Comparison of ENCODE assay signal across 8 cellular contexts in the genomic region with DNA sequence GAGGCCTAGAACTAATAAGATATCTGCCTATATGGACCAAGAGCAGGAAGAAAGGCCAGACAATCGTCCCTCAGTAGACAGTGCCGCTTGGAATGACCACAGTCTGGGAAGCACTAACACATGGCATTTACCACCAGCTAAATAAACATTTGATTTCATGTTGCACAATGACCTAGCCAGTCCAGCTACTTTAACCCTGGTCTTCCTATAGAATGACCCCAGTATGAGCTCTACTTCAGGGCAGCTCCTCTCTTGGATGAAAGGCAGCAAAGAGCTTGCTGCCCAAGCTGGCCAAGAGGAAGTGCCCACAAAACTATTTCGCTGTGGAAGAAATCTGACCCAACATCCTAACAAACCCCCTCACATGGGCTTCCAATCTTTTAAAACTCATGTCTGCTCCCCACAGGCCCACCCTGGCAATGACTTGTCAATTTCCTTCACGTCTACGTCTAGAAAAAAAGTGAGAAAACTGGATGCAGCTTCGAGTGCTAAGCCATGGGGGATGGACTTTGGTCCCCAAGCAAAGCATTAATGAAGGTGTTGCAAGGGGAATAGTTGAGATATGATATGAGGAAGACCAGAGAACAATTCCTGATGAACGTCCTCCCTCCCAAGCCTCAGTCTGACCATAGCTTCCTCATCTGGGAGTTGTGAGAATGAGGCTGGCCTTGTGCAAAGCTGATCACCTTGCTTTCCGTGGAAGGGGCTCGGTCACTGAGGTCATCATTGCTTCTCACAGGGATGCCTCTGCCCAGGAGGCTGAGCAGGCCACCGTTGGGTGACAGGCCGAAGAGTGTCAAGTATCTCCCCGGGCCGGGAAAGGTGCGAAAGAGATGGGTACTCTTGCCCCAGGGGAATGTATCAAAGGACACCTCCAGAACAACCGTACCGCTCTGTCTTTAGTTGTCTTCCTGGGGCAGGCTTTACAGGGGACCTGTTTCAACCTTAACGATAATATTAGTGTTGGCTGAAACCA. TPM values are rescaled to one million over a fixed set of nuclear protein-coding genes. Genes with fewer than 3 reads are reported as not detected.
DNase-seq lines count a peak whose midpoint lies in the region; ATAC-seq and TF ChIP-seq lines count a peak whose summit lies in the region.

No MANE protein-coding gene starts in this region.

- no peak for ATAC-seq in HG03460 (IDR thresholded peaks at IDR 0.05; ENCODE audit: unreplicated experiment)

- no peaks in the 10 kb centered on the region for H3K9me3 ChIP-seq in Peyer's patch

- peak overlapping the region; percentile 92 for H3K4me3 Mint-ChIP-seq in neural crest cell

- no peaks in the 10 kb centered on the region for H3K9me3 Mint-ChIP-seq in neural crest cell

- H3K4me3 ChIP-seq in Peyer's patch = peak overlapping the region; percentile 54 to 92 (median 80)

- no peak overlapping the region for H3K27ac Mint-ChIP-seq in neural crest cell (ENCODE audit: unreplicated experiment)

- H3K27me3 ChIP-seq in Peyer's patch = no peaks in the 10 kb centered on the region

- no peaks in the 10 kb centered on the region for H3K36me3 Mint-ChIP-seq in neural crest cell (ENCODE audit: low read depth)

- peak; percentile 63 for DNase-seq in activated effector memory CD4-positive, alpha-beta T cell treated with anti-CD3 and anti-CD28 coated beads, Interleukin-2, amount 50 U/mL, for 16 hours
- no peak for DNase-seq in activated effector memory CD4-positive, alpha-beta T cell treated with Interleukin-2 at 50 U/mL for 16 hours
- DNase-seq in Peyer's patch = peak in 2 of 3 donors; percentile 52 to 57
- no peak for DNase-seq in epithelial cell of prostate (ENCODE audit: low read depth, low spot score)
- no peak for DNase-seq in neural crest cell (ENCODE audit: low read depth, low spot score)
- DNase-seq in 8988T = no peak
- no peak for DNase-seq in NCI-H2227 (lab: John Stamatoyannopoulos, UW; ENCODE audit: unreplicated experiment)

- TF ChIP-seq POLR2A in Peyer's patch (IDR thresholded peaks at IDR 0.05) = peak in 1 of 2 donors; percentile 52

- peaks cover 0 to 15% (median 11%) of the 10 kb centered on the region in 4 donors for H3K4me1 ChIP-seq in Peyer's patch

- H3K36me3 ChIP-seq in Peyer's patch = no peaks in the 10 kb centered on the region

- no peaks in the 10 kb centered on the region for H3K27me3 Mint-ChIP-seq in neural crest cell (ENCODE audit: low read depth)

- peaks cover 21% of the 10 kb centered on the region for H3K4me1 Mint-ChIP-seq in neural crest cell

- H3K27ac ChIP-seq in Peyer's patch (peak overlapping the region; percentile 77 to 95 (median 89)), epithelial cell of prostate (peak overlapping the region; percentile 43)

- no peak for TF ChIP-seq CTCF in Peyer's patch (IDR thresholded peaks at IDR 0.05)
- TF ChIP-seq CTCF in neural crest cell (conservative IDR thresholded peaks at IDR 0.05) = no peak

RNA-seq across cellular contexts. Expression of a gene that starts 1.0 kb away (rescaled TPM):
- 100 to 1,000 TPM in 1 of 4 donors, 10 to 100 TPM in 3; 29.7 to 138 (median 68.9) TPM for total RNA-seq in Peyer's patch
- 5.7 and 6.5 TPM in 2 replicates for total RNA-seq in neural crest cell

RNA-seq across cellular contexts. Expression of a gene that starts 21.0 kb away (rescaled TPM):
- total RNA-seq in Peyer's patch (100 to 1,000 TPM in 3 of 4 donors, 10 to 100 TPM in 1; 59.7 to 184 (median 111) TPM), neural crest cell (91.7 and 101 TPM in 2 replicates)

RNA-seq across cellular contexts. Expression of a gene that starts 50.0 kb away (rescaled TPM):
- total RNA-seq in Peyer's patch (10 to 100 TPM; 21.0 to 34.7 (median 25.8) TPM), neural crest cell (47.6 and 49.6 TPM in 2 replicates)

Comparison
In these comparisons a context has a peak if more than half of its experiments do, and no peak if none do; other contexts are left out.
1. DNase-seq: peak in activated effector memory CD4-positive, alpha-beta T cell treated with anti-CD3 and anti-CD28 coated beads, Interleukin-2, amount 50 U/mL, for 16 hours (single experiment) and Peyer's patch (2 of 3); none in activated effector memory CD4-positive, alpha-beta T cell treated with Interleukin-2 at 50 U/mL for 16 hours (single experiment), epithelial cell of prostate (single experiment), neural crest cell (single experiment), 8988T (single experiment) and NCI-H2227 (single experiment).